Comparison of ENCODE assay signal across 11 cellular contexts in genomic region chr9:12718482-12719026, GRCh38. TPM values are rescaled to one million over a fixed set of nuclear protein-coding genes. Genes with fewer than 3 reads are reported as not detected.
A peak's percentile ranks its signal among the peaks of the same experiment; 100 is the strongest.
DNase-seq lines count a peak whose midpoint lies in the region; ATAC-seq, FAIRE-seq and TF ChIP-seq lines count a peak whose summit lies in the region.
"Had no signal": no experiment of that assay in that cellular context is flagged by ENCODE, and none has a peak within 500 bp of the region (broad histone marks: within the 10 kb centered on the region; RNA-seq: fewer than 3 reads in every experiment).

No MANE protein-coding gene starts in this region.

- TF ChIP-seq CTCF in heart left ventricle (IDR thresholded peaks at IDR 0.05) = no peak
- no peak for TF ChIP-seq CTCF in bronchial epithelial cell (IDR thresholded peaks at IDR 0.05; ENCODE audit: insufficient read depth, low read length, severe bottlenecking)

- FAIRE-seq in bronchial epithelial cell (lab: Jason Lieb, UNC) = no peak

- H3K4me1 ChIP-seq in heart left ventricle = peaks cover 0 to 4% (median 0%) of the 10 kb centered on the region in 12 donors

- WGBS in heart left ventricle, 4 donors = 34 to 61% (median 46%) methylated on average over 7 of the region's 7 CpGs

- no peaks in the 10 kb centered on the region for H3K9me3 ChIP-seq in heart left ventricle

- no peak for TF ChIP-seq POLR2A in heart left ventricle (IDR thresholded peaks at IDR 0.05)
- no peak for TF ChIP-seq POLR2A in GM18505 (IDR thresholded peaks at IDR 0.05; ENCODE audit: borderline replicate concordance, extremely low read depth, insufficient read depth, insufficient read length)

- no peak overlapping the region for H3K4me3 Mint-ChIP-seq in activated T-cell treated with anti-CD3 and anti-CD28 coated beads, Interleukin-2, amount 50 U/mL, for 72 hours
- H3K4me3 Mint-ChIP-seq: memory B cell had no signal

- H3K27ac Mint-ChIP-seq in activated T-cell treated with anti-CD3 and anti-CD28 coated beads, Interleukin-2, amount 50 U/mL, for 72 hours = no peak overlapping the region
- H3K27ac Mint-ChIP-seq: memory B cell had no signal

- peaks cover 6 to 15% of the 10 kb centered on the region in 2 donors for H3K9me3 Mint-ChIP-seq in activated T-cell treated with anti-CD3 and anti-CD28 coated beads, Interleukin-2, amount 50 U/mL, for 72 hours

- H3K27me3 Mint-ChIP-seq in activated T-cell treated with anti-CD3 and anti-CD28 coated beads, Interleukin-2, amount 50 U/mL, for 72 hours (ENCODE audit: low read depth) = no peaks in the 10 kb centered on the region
- H3K27me3 Mint-ChIP-seq: memory B cell had no signal

- H3K4me1 Mint-ChIP-seq in activated T-cell treated with anti-CD3 and anti-CD28 coated beads, Interleukin-2, amount 50 U/mL, for 72 hours (ENCODE audit: low read depth) = no peaks in the 10 kb centered on the region
- H3K4me1 Mint-ChIP-seq: memory B cell had no signal

- peak overlapping the region in 3 of 12 donors; percentile 3 to 14 (median 10) for H3K4me3 ChIP-seq in heart left ventricle
- H3K4me3 ChIP-seq in bronchial epithelial cell (ENCODE audit: low read depth, low read length) = no peak overlapping the region

- H3K27me3 ChIP-seq in heart left ventricle (no peaks in the 10 kb centered on the region), bronchial epithelial cell (ENCODE audit: control insufficient read depth, insufficient read depth, low read length) (no peaks in the 10 kb centered on the region)

- H3K36me3 ChIP-seq in heart left ventricle = no peaks in the 10 kb centered on the region
- no peaks in the 10 kb centered on the region for H3K36me3 ChIP-seq in bronchial epithelial cell (ENCODE audit: control insufficient read depth, insufficient read depth, low read length)

- DNase-seq in heart left ventricle (peak in 2 of 5 donors; percentile 20 to 42), cardiac septum (ENCODE audit: low spot score) (no peak), bronchial epithelial cell (ENCODE audit: low read depth) (peak; percentile 61), iPS-NIHi7 (ENCODE audit: extremely low spot score) (peak; percentile 37)
- DNase-seq in activated T-cell treated with anti-CD3 and anti-CD28 coated beads, Interleukin-2, amount 50 U/mL, for 48 hours = no peak
- no peak for DNase-seq in activated T-cell treated with anti-CD3 and anti-CD28 coated beads, Interleukin-2, amount 50 U/mL, for 72 hours
- DNase-seq: activated CD4-positive, alpha-beta T cell treated with anti-CD3 and anti-CD28 coated beads, Interleukin-2, amount 50 U/mL, for 48 hours had no signal

- ATAC-seq in heart left ventricle (peak; percentile 39 to 70 (median 58)), GM18505 (IDR thresholded peaks at IDR 0.05; ENCODE audit: unreplicated experiment) (no peak), HG02870 (IDR thresholded peaks at IDR 0.05; ENCODE audit: unreplicated experiment) (no peak)
- no peak for ATAC-seq in activated T-cell treated with anti-CD3 and anti-CD28 coated beads, Interleukin-2, amount 50 U/mL, for 72 hours (replicated peaks in 1 of 2)

- intact Hi-C loops in heart left ventricle (cut with DNase I) = loop anchor here in 3 of 10 donors (2.0 to 5.0 kb wide), 2 partner anchors 369 to 370 kb away; no protein-coding TSS in a partner anchor
- intact Hi-C loops in cardiac septum (cut with DNase I) = no loop called here

- H3K36me3 Mint-ChIP-seq in activated T-cell treated with anti-CD3 and anti-CD28 coated beads, Interleukin-2, amount 50 U/mL, for 72 hours (ENCODE audit: insufficient read depth in 2 of 2) = no peaks in the 10 kb centered on the region
- H3K36me3 Mint-ChIP-seq: memory B cell had no signal

- H3K27ac ChIP-seq in heart left ventricle = no peak overlapping the region
- H3K27ac ChIP-seq: RWPE1 had no signal

RNA-seq across cellular contexts. Expression of gene TYRP1, which starts 25.4 kb away (rescaled TPM):
- total RNA-seq in heart left ventricle (100 to 1,000 TPM in 3 of 9 donors, 10 to 100 TPM in 6; 51.7 to 122 (median 93.2) TPM), cardiac septum (102 TPM), bronchial epithelial cell (not detected in 2 replicates)
- polyA plus RNA-seq in heart left ventricle = 10 to 100 TPM; 12.7 to 15.6 TPM
- total RNA-seq in activated T-cell treated with anti-CD3 and anti-CD28 coated beads, Interleukin-2, amount 50 U/mL, for 72 hours = not detected

RNA-seq across cellular contexts. Expression of gene LURAP1L, which starts 56.3 kb away (rescaled TPM):
- 1 to 10 TPM; 1.7 to 5.7 (median 3.0) TPM for total RNA-seq in heart left ventricle
- polyA plus RNA-seq in heart left ventricle = 1 to 10 TPM; 1.4 to 2.9 TPM
- total RNA-seq in cardiac septum = 2.6 TPM
- 43.7 and 56.5 TPM in 2 replicates for total RNA-seq in bronchial epithelial cell
- not detected for total RNA-seq in activated T-cell treated with anti-CD3 and anti-CD28 coated beads, Interleukin-2, amount 50 U/mL, for 72 hours

Comparison
In these comparisons a context has a peak if more than half of its experiments do, and no peak if none do; other contexts are left out.
1. ATAC-seq: peak in heart left ventricle (4 of 4); none in GM18505 (single experiment), activated T-cell treated with anti-CD3 and anti-CD28 coated beads, Interleukin-2, amount 50 U/mL, for 72 hours (0 of 2) and HG02870 (single experiment).
2. DNase-seq: peak in bronchial epithelial cell (single experiment) and iPS-NIHi7 (single experiment); none in cardiac septum (single experiment), activated T-cell treated with anti-CD3 and anti-CD28 coated beads, Interleukin-2, amount 50 U/mL, for 48 hours (0 of 2) and activated T-cell treated with anti-CD3 and anti-CD28 coated beads, Interleukin-2, amount 50 U/mL, for 72 hours (0 of 2).
3. RNA of gene TYRP1, which starts 25.4 kb away (total RNA-seq): 102 TPM in cardiac septum (single experiment) and 51.7 to 122 TPM in heart left ventricle; not detected in bronchial epithelial cell and not detected in activated T-cell treated with anti-CD3 and anti-CD28 coated beads, Interleukin-2, amount 50 U/mL, for 72 hours; every median in the first group is over 10 times any median in the second.